In genomic region chr21:42121792-42122191, GRCh38 we compare ENCODE assay signal across 25 cellular contexts. TPM values are rescaled to one million over a fixed set of nuclear protein-coding genes. Genes with fewer than 3 reads are reported as not detected.
DNase-seq lines count a peak whose midpoint lies in the region; ATAC-seq, FAIRE-seq and TF ChIP-seq lines count a peak whose summit lies in the region.
"Had no signal": no experiment of that assay in that cellular context is flagged by ENCODE, and none has a peak within 500 bp of the region (broad histone marks: within the 10 kb centered on the region; RNA-seq: fewer than 3 reads in every experiment).

No MANE protein-coding gene starts in this region.

- 14 to 63% (median 61%) methylated on average over 4 of the region's 4 CpGs for WGBS in small intestine, 3 donors

- H3K4me2 ChIP-seq in DND-41 (ENCODE audit: insufficient read depth, low read length), result peak overlapping the region; percentile 49

- H3K4me3 Mint-ChIP-seq in endothelial cell (ENCODE audit: unreplicated experiment), result peak overlapping the region; percentile 21
- H3K4me3 Mint-ChIP-seq: activated CD4-positive, alpha-beta memory T cell treated with anti-CD3 and anti-CD28 coated beads for 36 hours; CD4-positive, alpha-beta memory T cell; central memory CD8-positive, alpha-beta T cell had no signal

- FAIRE-seq in small intestine (lab: Jason Lieb, UNC), result no peak
- FAIRE-seq: GM18507, GM19239, H1 had no signal

- H3K9me3 ChIP-seq in DND-41 (ENCODE audit: insufficient read depth, low read length, severe bottlenecking) (no peaks in the 10 kb centered on the region), small intestine (ENCODE audit: control insufficient read depth, low read depth) (no peaks in the 10 kb centered on the region)

- H3K36me3 Mint-ChIP-seq in endothelial cell (ENCODE audit: low read depth, unreplicated experiment), result peaks cover 3% of the 10 kb centered on the region
- H3K36me3 Mint-ChIP-seq: activated CD4-positive, alpha-beta memory T cell treated with anti-CD3 and anti-CD28 coated beads for 36 hours; CD4-positive, alpha-beta memory T cell had no signal

- no peak overlapping the region for H3K27ac Mint-ChIP-seq in endothelial cell (ENCODE audit: unreplicated experiment)
- H3K27ac Mint-ChIP-seq: activated CD4-positive, alpha-beta memory T cell treated with anti-CD3 and anti-CD28 coated beads for 36 hours; CD4-positive, alpha-beta memory T cell had no signal

- H3K9ac ChIP-seq in DND-41 (ENCODE audit: low read depth, low read length), result peak overlapping the region; percentile 32

- H3K27ac ChIP-seq in DND-41 (ENCODE audit: low read length) (peak overlapping the region; percentile 69), small intestine (ENCODE audit: low read depth in 1 of 2, low read length in 1 of 2) (no peak overlapping the region)

- no peak overlapping the region for H2AFZ ChIP-seq in DND-41 (ENCODE audit: low read depth, low read length)

- peaks cover 31% of the 10 kb centered on the region for H3K4me1 Mint-ChIP-seq in endothelial cell (ENCODE audit: unreplicated experiment)

- DNase-seq in DND-41 (peak; percentile 45), NCI-H2196 treated with DMSO at 0.1 percent for 48 hours (lab: John Stamatoyannopoulos, UW; ENCODE audit: unreplicated experiment) (peak; percentile 58), endothelial cell (ENCODE audit: low spot score) (no peak), small intestine (peak; percentile 88), EL (no peak)
- DNase-seq: activated CD4-positive, alpha-beta memory T cell treated with anti-CD3 and anti-CD28 coated beads for 36 hours; activated naive CD4-positive, alpha-beta T cell; anterior cingulate cortex; CD4-positive, alpha-beta memory T cell; effector CD4-positive, alpha-beta T cell; glutamatergic neuron; left ventricle myocardium superior; NCI-H446 treated with DMSO at 0.1 percent for 48 hours; retina; SHP77; stimulated activated CD4-positive, alpha-beta T cell treated with anti-CD3 and anti-CD28 coated beads, Interleukin-12 subunit alpha, Interleukin-12 subunit beta, amount 100 ng/mL, for 4 hours; stimulated activated CD8-positive, alpha-beta memory T cell treated with anti-CD3 and anti-CD28 coated beads, Interleukin-4, amount 100 ng/mL, for 48 hours; substantia nigra had no signal

- TF ChIP-seq CTCF in DND-41 (IDR thresholded peaks at IDR 0.05; ENCODE audit: borderline replicate concordance, extremely low read depth, low read length, poor library complexity, severe bottlenecking) (no peak), endothelial cell (IDR thresholded peaks at IDR 0.05; ENCODE audit: unreplicated experiment) (no peak)

- H3K27me3 ChIP-seq in DND-41 (ENCODE audit: insufficient read depth, low read length, poor library complexity) (no peaks in the 10 kb centered on the region), small intestine (ENCODE audit: control insufficient read depth in 2 of 2, insufficient read depth in 2 of 2, low read length in 2 of 2) (peaks cover 0 to 2% of the 10 kb centered on the region in 2 donors)

- peaks cover 13% of the 10 kb centered on the region for H3K27me3 Mint-ChIP-seq in endothelial cell (ENCODE audit: unreplicated experiment)

- peak overlapping the region in 1 of 2 experiments; percentile 7; a peak in 1 of 4 replicates for H3K4me3 ChIP-seq in DND-41 (ENCODE audit: low read depth in 1 of 2, low read length in 2 of 2)
- H3K4me3 ChIP-seq in small intestine (ENCODE audit: low read depth in 1 of 2, low read length in 2 of 2), result no peak overlapping the region

- H3K4me1 ChIP-seq in DND-41 (ENCODE audit: insufficient read depth, low read length) (peaks cover 98% of the 10 kb centered on the region), small intestine (ENCODE audit: control insufficient read depth in 2 of 2, insufficient read depth in 1 of 2, low read depth in 1 of 2, low read length in 1 of 2) (no peaks in the 10 kb centered on the region)

- H3K9me3 Mint-ChIP-seq in endothelial cell (ENCODE audit: unreplicated experiment), result no peaks in the 10 kb centered on the region
- H3K9me3 Mint-ChIP-seq: activated CD4-positive, alpha-beta memory T cell treated with anti-CD3 and anti-CD28 coated beads for 36 hours; central memory CD8-positive, alpha-beta T cell had no signal

- no peaks in the 10 kb centered on the region for H4K20me1 ChIP-seq in DND-41 (ENCODE audit: insufficient read depth, low read length)

- H3K36me3 ChIP-seq in DND-41 (ENCODE audit: insufficient read depth, low read length) (no peaks in the 10 kb centered on the region), small intestine (ENCODE audit: control insufficient read depth in 2 of 2, insufficient read depth in 2 of 2, low read length in 2 of 2) (no peaks in the 10 kb centered on the region)

- ATAC-seq in DND-41 (ENCODE audit: insufficient read depth, low read depth), result no peak
- no peak for ATAC-seq in GM18520 (IDR thresholded peaks at IDR 0.05; ENCODE audit: unreplicated experiment)
- ATAC-seq in activated CD4-positive, CD25-positive, alpha-beta regulatory T cell treated with anti-CD3 and anti-CD28 coated beads, Interleukin-2, amount 50 U/mL, for 24 hours, result no peak
- ATAC-seq in GM18861 (IDR thresholded peaks at IDR 0.05; ENCODE audit: unreplicated experiment), result no peak
- ATAC-seq: left ventricle myocardium superior had no signal

- H3K79me2 ChIP-seq in DND-41 (ENCODE audit: insufficient read depth, low read length), result no peaks in the 10 kb centered on the region

RNA-seq across cellular contexts. Expression of gene UMODL1, which starts 50.7 kb away (rescaled TPM):
- total RNA-seq in endothelial cell (ENCODE audit: unreplicated experiment), result not detected
- polyA plus RNA-seq in small intestine, result under 1 TPM in 2 of 3 donors, not detected in 1; 0.43 to 0.67 TPM
- total RNA-seq: activated CD4-positive, alpha-beta memory T cell treated with anti-CD3 and anti-CD28 coated beads for 36 hours; H1; left ventricle myocardium superior had no signal
- polyA plus RNA-seq: H1 had no signal

Comparison
In these comparisons a context has a peak if more than half of its experiments do, and no peak if none do; other contexts are left out.
1. DNase-seq: peak in DND-41 (single experiment), NCI-H2196 treated with DMSO at 0.1 percent for 48 hours (single experiment) and small intestine (single experiment); none in endothelial cell (single experiment) and EL (single experiment).